Comparison of ENCODE assay signal across 17 cellular contexts in the genomic region with DNA sequence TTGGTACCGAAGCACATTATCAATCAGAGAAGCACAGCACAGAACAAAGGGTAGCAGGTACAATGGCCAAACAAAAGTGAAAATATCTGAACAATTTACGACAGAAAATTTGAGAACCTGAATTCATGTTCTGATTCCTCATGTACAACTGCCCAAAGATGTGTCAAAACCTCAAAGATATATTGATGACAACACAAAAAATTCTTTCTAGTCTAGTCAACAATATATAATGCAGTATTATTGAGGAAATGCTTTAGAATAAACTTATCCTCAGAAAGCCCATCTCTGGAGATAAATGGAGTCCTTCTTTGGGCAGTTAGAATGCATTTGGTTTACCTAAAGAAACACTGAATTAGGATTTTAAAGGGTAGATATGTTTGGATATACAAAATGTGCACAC. TPM values are rescaled to one million over a fixed set of nuclear protein-coding genes. Genes with fewer than 3 reads are reported as not detected.
DNase-seq lines count a peak whose midpoint lies in the region; ATAC-seq, FAIRE-seq and TF ChIP-seq lines count a peak whose summit lies in the region.
"Had no signal": no experiment of that assay in that cellular context is flagged by ENCODE, and none has a peak within 500 bp of the region (broad histone marks: within the 10 kb centered on the region; RNA-seq: fewer than 3 reads in every experiment).

No MANE protein-coding gene starts in this region.

- no peaks in the 10 kb centered on the region for H3K79me2 ChIP-seq in K562 (ENCODE audit: control insufficient read depth, insufficient read depth, low read length)

- H3K4me1 ChIP-seq in A549 (no peaks in the 10 kb centered on the region), K562 (replicated peaks in 1 of 2; ENCODE audit: control insufficient read depth in 2 of 2, insufficient read depth in 2 of 2, low read length in 2 of 2) (peaks cover 0 to 4% of the 10 kb centered on the region in 2 experiments; a peak in 2 of 5 replicates)
- H3K4me1 ChIP-seq: Caco-2 had no signal

- POLR2A ChIA-PET in A549 (lab: Yijun Ruan, JAX) = no interaction called here
- POLR2A ChIA-PET in K562 (lab: Yijun Ruan, JAX) = no interaction called here

- TF ChIP-seq EP300 in A549 (IDR thresholded peaks at IDR 0.05) (no peak), K562 (IDR thresholded peaks at IDR 0.05; ENCODE audit: low read length) (no peak)

- TF ChIP-seq RAD21 in A549 (conservative IDR thresholded peaks at IDR 0.05 in 1 of 2, IDR thresholded peaks at IDR 0.05 in 1 of 2) = no peak
- no peak for TF ChIP-seq RAD21 in K562 (CRISPR knock-in tag; conservative IDR thresholded peaks at IDR 0.05 in 1 of 2, IDR thresholded peaks at IDR 0.05 in 1 of 2)

- H4K20me1 ChIP-seq in K562 (replicated peaks; ENCODE audit: control insufficient read depth, insufficient read depth, low read length) = no peaks in the 10 kb centered on the region
- H4K20me1 ChIP-seq: BLaER1 treated with 17β-estradiol and CSF1 and Interleukin-3, amounts not matched to agents 10 nM and 100 nM had no signal

- in situ Hi-C loops in K562 (cut with MboI) = no loop called here

- DNase-seq in A549 (ENCODE audit: low read depth in 1 of 2, low spot score in 1 of 2) = no peak
- DNase-seq in GM19239 (ENCODE audit: insufficient read length, low spot score) = no peak
- DNase-seq in K562 (ENCODE audit: extremely low read depth in 1 of 4, low spot score in 3 of 4) = no peak
- DNase-seq in amygdala (lab: John Stamatoyannopoulos, UW) = no peak
- DNase-seq in urothelium cell line (ENCODE audit: low spot score) = no peak
- DNase-seq: 8988T; AML-193; Caco-2; Calu3; CD4-positive, alpha-beta T cell; CD8-positive, alpha-beta T cell; DMS79 treated with DMSO at 0.1 percent for 48 hours; GF-D8 had no signal

- H3K36me3 ChIP-seq in K562 (ENCODE audit: control insufficient read depth, insufficient read depth, low read length) = no peaks in the 10 kb centered on the region
- H3K36me3 ChIP-seq: BLaER1 treated with 17β-estradiol and CSF1 and Interleukin-3, amounts not matched to agents 10 nM and 100 nM had no signal

- H3K27ac ChIP-seq in A549 (no peak overlapping the region), K562 (ENCODE audit: extremely low read depth, low read depth, low read length) (no peak overlapping the region)
- H3K27ac ChIP-seq: BLaER1 treated with 17β-estradiol and CSF1 and Interleukin-3, amounts not matched to agents 10 nM and 100 nM; C4-2B had no signal

- no TSS peak for BruUV-seq in K562 (replicated peaks; lab: Mats Ljungman, UMichigan)

- H3K27me3 ChIP-seq in K562 (ENCODE audit: control insufficient read depth in 2 of 2, insufficient read depth in 2 of 2, low read length in 2 of 2) = no peaks in the 10 kb centered on the region
- H3K27me3 ChIP-seq: BLaER1 treated with 17β-estradiol and CSF1 and Interleukin-3, amounts not matched to agents 10 nM and 100 nM had no signal

- CTCF ChIA-PET in A549 (lab: Yijun Ruan, JAX) = no interaction called here
- CTCF ChIA-PET in K562 (lab: Yijun Ruan, JAX; ENCODE audit: low intra/inter-chr PET ratio) = no interaction called here

- H3K9ac ChIP-seq in K562 (ENCODE audit: insufficient read depth in 1 of 2, low read depth in 2 of 2, low read length in 2 of 2) = no peak overlapping the region
- H3K9ac ChIP-seq: BLaER1 treated with 17β-estradiol and CSF1 and Interleukin-3, amounts not matched to agents 10 nM and 100 nM had no signal

- TF ChIP-seq POLR2A in A549 (IDR thresholded peaks at IDR 0.05; ENCODE audit: low read length) (no peak), K562 (conservative IDR thresholded peaks at IDR 0.05) (no peak)

- H2AFZ ChIP-seq in K562 (ENCODE audit: low read depth, low read length) = no peak overlapping the region

- FAIRE-seq in A549 (lab: Jason Lieb, UNC) (peak; percentile 18), GM19239 (lab: Jason Lieb, UNC) (peak; percentile 52), K562 (lab: Jason Lieb, UNC) (no peak), urothelium cell line (lab: Jason Lieb, UNC) (no peak)
- FAIRE-seq: D721Med, GM12891 had no signal

- H3K9me3 ChIP-seq in A549 = no peaks in the 10 kb centered on the region
- no peaks in the 10 kb centered on the region for H3K9me3 ChIP-seq in K562 (replicated peaks; ENCODE audit: control insufficient read depth, insufficient read depth, low read depth, low read length)
- H3K9me3 ChIP-seq: BLaER1 treated with 17β-estradiol and CSF1 and Interleukin-3, amounts not matched to agents 10 nM and 100 nM; Caco-2 had no signal

- 22% methylated on average over 2 of the region's 2 CpGs for WGBS in A549 (ENCODE audit: missing lambda C conversion rate)
- 12% methylated on average over 2 of the region's 2 CpGs for WGBS in K562 (ENCODE audit: insufficient coverage, low coverage, missing lambda C conversion rate)

- H3K9me1 ChIP-seq in K562 (ENCODE audit: control insufficient read depth, insufficient read depth, low read length) = no peaks in the 10 kb centered on the region

- no peak for ATAC-seq in A549
- ATAC-seq in K562 = no peak
- ATAC-seq: CD8-positive, alpha-beta T cell had no signal

- intact Hi-C loops in K562 (cut with micrococcal nuclease) = no loop called here

- H3K4me3 ChIP-seq in A549 (no peak overlapping the region), K562 (no peak overlapping the region)
- H3K4me3 ChIP-seq: BLaER1 treated with 17β-estradiol and CSF1 and Interleukin-3, amounts not matched to agents 10 nM and 100 nM had no signal

- H3K4me2 ChIP-seq in A549 (no peak overlapping the region), K562 (ENCODE audit: insufficient read depth, low read length) (no peak overlapping the region)
- H3K4me2 ChIP-seq: BLaER1 treated with 17β-estradiol and CSF1 and Interleukin-3, amounts not matched to agents 10 nM and 100 nM had no signal

- no peak for TF ChIP-seq CTCF in A549 (IDR thresholded peaks at IDR 0.05)
- TF ChIP-seq CTCF in K562 (IDR thresholded peaks at IDR 0.05 in 2 of 3, conservative IDR thresholded peaks at IDR 0.05 in 1 of 3; ENCODE audit: insufficient read depth in 2 of 3, low read depth in 1 of 3, low read length in 3 of 3) = no peak

TF ChIP-seq in A549, 52 proteins besides CTCF, POLR2A, EP300 and RAD21 (continues in another document):
- TF ChIP-seq FOXS1 (CRISPR knock-in tag; IDR thresholded peaks at IDR 0.05) (no peak), TFCP2L1 (CRISPR knock-in tag; IDR thresholded peaks at IDR 0.05) (no peak), MAFK (IDR thresholded peaks at IDR 0.05; ENCODE audit: partially characterized antibody) (peak; percentile 37), SMC3 (IDR thresholded peaks at IDR 0.05) (no peak), FOSL2 (IDR thresholded peaks at IDR 0.05) (no peak), FOSL2 (CRISPR knock-in tag; IDR thresholded peaks at IDR 0.05) (no peak)
- TF ChIP-seq, protein P1, sequence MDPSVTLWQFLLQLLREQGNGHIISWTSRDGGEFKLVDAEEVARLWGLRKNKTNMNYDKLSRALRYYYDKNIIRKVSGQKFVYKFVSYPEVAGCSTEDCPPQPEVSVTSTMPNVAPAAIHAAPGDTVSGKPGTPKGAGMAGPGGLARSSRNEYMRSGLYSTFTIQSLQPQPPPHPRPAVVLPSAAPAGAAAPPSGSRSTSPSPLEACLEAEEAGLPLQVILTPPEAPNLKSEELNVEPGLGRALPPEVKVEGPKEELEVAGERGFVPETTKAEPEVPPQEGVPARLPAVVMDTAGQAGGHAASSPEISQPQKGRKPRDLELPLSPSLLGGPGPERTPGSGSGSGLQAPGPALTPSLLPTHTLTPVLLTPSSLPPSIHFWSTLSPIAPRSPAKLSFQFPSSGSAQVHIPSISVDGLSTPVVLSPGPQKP (IDR thresholded peaks at IDR 0.05; ENCODE audit: low read depth, low read length) = no peak

TF ChIP-seq in K562, 482 proteins besides CTCF, POLR2A, EP300 and RAD21:
- TF ChIP-seq BRD9 (IDR thresholded peaks at IDR 0.05; ENCODE audit: low read depth, partially characterized antibody) = no peak
- peak; percentile 38 for TF ChIP-seq ZNF316 (IDR thresholded peaks at IDR 0.05)

RNA-seq across cellular contexts. Expression of a gene that starts 6.8 kb away (rescaled TPM):
- 33.0 and 45.6 TPM in 2 replicates for polyA plus RNA-seq in A549 (2011; rRNA removed)
- polyA plus RNA-seq in A549 (2012; cell fraction: cytosol; rRNA removed) = 14.3 and 16.2 TPM in 2 replicates
- polyA plus RNA-seq in A549 (2012; cell fraction: nucleus; rRNA removed) = 22.5 and 26.4 TPM in 2 replicates
- 28.7 to 45.4 TPM (median 36.9 TPM) in 3 replicates for polyA plus RNA-seq in A549 (2017; fragmentation: RNase III; extraction: RNeasy Plus Mini Kit Qiagen cat#74134 plus additional on column Dnase treatment)
- 70.7 and 80.6 TPM in 2 replicates for polyA minus RNA-seq in A549 (2011; rRNA and poly(A)+ RNA removed)
- 79.2 and 117 TPM in 2 replicates for total RNA-seq in K562 (2011; cell fraction: chromatin; rRNA removed; ENCODE audit: low replicate concordance)
- total RNA-seq in K562 (2011; cell fraction: nucleolus; rRNA removed) = 31.4 and 47.4 TPM in 2 replicates
- total RNA-seq in K562 (2011; cell fraction: nucleoplasm; rRNA removed) = 67.2 and 80.6 TPM in 2 replicates
- 21.2 and 23.7 TPM in 2 replicates for total RNA-seq in K562 (2014; rRNA removed)
- total RNA-seq in K562 (2014; rRNA removed; fragmentation: Illumina TruSeq; extraction: Trizol) = 32.6 and 34.9 TPM in 2 replicates
- 30.1 and 32.9 TPM in 2 replicates for total RNA-seq in K562 (2015; rRNA removed; fragmentation: Illumina TruSeq; extraction: Trizol)
- total RNA-seq in K562 (2021) = 34.8 and 35.0 TPM in 2 replicates
- 28.8 and 45.9 TPM in 2 replicates for polyA plus RNA-seq in K562 (2011; rRNA removed)
- polyA plus RNA-seq in K562 (2011; cell fraction: cytosol; rRNA removed) = 40.2 and 49.5 TPM in 2 replicates
- 66.9 and 68.6 TPM in 2 replicates for polyA plus RNA-seq in K562 (2011; cell fraction: nucleus; rRNA removed)
- polyA plus RNA-seq in K562 (2012) = 25.1 and 25.2 TPM in 2 replicates
- polyA plus RNA-seq in K562 (2014; fragmentation: Illumina TruSeq; extraction: Trizol) = 25.5 and 27.8 TPM in 2 replicates
- polyA plus RNA-seq in K562 (2014; fragmentation: Nextera tagmentation; extraction: Ambion mirVana) = 1 to 10 TPM; 8.0 to 8.3 TPM
- 17.8 and 20.4 TPM in 2 replicates for polyA plus RNA-seq in K562 (2014; rRNA removed)
- polyA minus RNA-seq in K562 (2011; rRNA and poly(A)+ RNA removed) = 74.8 and 99.3 TPM in 2 replicates
- polyA minus RNA-seq in K562 (2011; cell fraction: cytosol; rRNA and poly(A)+ RNA removed) = 22.7 and 27.1 TPM in 2 replicates
- 84.8 and 137 TPM in 2 replicates for polyA minus RNA-seq in K562 (2011; cell fraction: nucleus; rRNA and poly(A)+ RNA removed)
